8 cellular contexts compared by ENCODE assay signal in genomic region chr19:6738726-6739389, GRCh38. TPM values are rescaled to one million over a fixed set of nuclear protein-coding genes. Genes with fewer than 3 reads are reported as not detected.
A peak's percentile ranks its signal among the peaks of the same experiment; 100 is the strongest.
DNase-seq lines count a peak whose midpoint lies in the region; ATAC-seq lines count a peak whose summit lies in the region.

No MANE protein-coding gene starts in this region.

- peak overlapping the region; percentile 52 to 98 (median 95) for H3K4me3 Mint-ChIP-seq in CD4-positive, alpha-beta memory T cell

- no peaks in the 10 kb centered on the region for H3K9me3 Mint-ChIP-seq in CD4-positive, alpha-beta memory T cell

- peak in 2 of 5 donors; percentile 26 to 61 for DNase-seq in CD4-positive, alpha-beta memory T cell
- DNase-seq in NCI-H460 (ENCODE audit: extremely low read depth, low read depth) (peak; percentile 11), islet precursor cell (peak; percentile 93)
- DNase-seq in stimulated activated CD8-positive, alpha-beta memory T cell treated with anti-CD3 and anti-CD28 coated beads, Interleukin-4, amount 100 ng/mL, for 48 hours: peak; percentile 52
- no peak for DNase-seq in stimulated activated naive CD4-positive, alpha-beta T cell treated with Interleukin-2 at 50 U/mL for 16 hours (lab: John Stamatoyannopoulos, UW)

- H3K4me3 ChIP-seq in CD4-positive, alpha-beta memory T cell (ENCODE audit: low read length in 2 of 2): peak overlapping the region; percentile 33 to 69

- no peaks in the 10 kb centered on the region for H3K27me3 Mint-ChIP-seq in CD4-positive, alpha-beta memory T cell

- H3K4me1 Mint-ChIP-seq in CD4-positive, alpha-beta memory T cell: peaks cover 17 to 52% (median 35%) of the 10 kb centered on the region in 4 donors

- H3K36me3 ChIP-seq in CD4-positive, alpha-beta memory T cell (ENCODE audit: insufficient read depth, low read length): peaks cover 1% of the 10 kb centered on the region

- no peak for ATAC-seq in GM19324 (IDR thresholded peaks at IDR 0.05; ENCODE audit: low FRiP score, unreplicated experiment)
- ATAC-seq in HG02970 (IDR thresholded peaks at IDR 0.05; ENCODE audit: low FRiP score, unreplicated experiment): no peak

- H3K27me3 ChIP-seq in CD4-positive, alpha-beta memory T cell (ENCODE audit: insufficient read depth, low read length): no peaks in the 10 kb centered on the region

- CTCF ChIA-PET in CD4-positive, alpha-beta memory T cell (lab: Charles Lee; ENCODE audit: partially characterized antibody): interaction anchor here (0.7 to 6.8 kb wide), 16 partner anchors 22 to 222 kb away, joined by 3 to 184 read pairs (median 6); partner anchors contain the start of genes SH2D3A and VAV1

- intact Hi-C loops in CD4-positive, alpha-beta memory T cell (cut with micrococcal nuclease): loop anchor here (1.0 to 5.0 kb wide), 5 partner anchors 28 to 366 kb away; partner anchors contain the start of genes ALKBH7, SH2D3A and TNFSF9

- POLR2A ChIA-PET in CD4-positive, alpha-beta memory T cell (lab: Charles Lee; ENCODE audit: partially characterized antibody): interaction anchor here (1.1 to 6.4 kb wide), 22 partner anchors 10 to 366 kb away, joined by 3 to 130 read pairs (median 7); partner anchors contain the start of genes ALKBH7, SH2D3A, TNFSF14 and VAV1

- peak overlapping the region; percentile 94 for H3K27ac ChIP-seq in CD4-positive, alpha-beta memory T cell (ENCODE audit: low read depth, low read length)
- H3K27ac ChIP-seq in angular gyrus (ENCODE audit: low read depth, low read length): peak overlapping the region; percentile 98

- H3K27ac Mint-ChIP-seq in CD4-positive, alpha-beta memory T cell: peak overlapping the region; percentile 93 to 99 (median 98)

- peaks cover 50% of the 10 kb centered on the region for H3K4me1 ChIP-seq in CD4-positive, alpha-beta memory T cell (ENCODE audit: insufficient read depth, low read length)

- no peaks in the 10 kb centered on the region for H3K9me3 ChIP-seq in CD4-positive, alpha-beta memory T cell (ENCODE audit: control insufficient read depth in 1 of 2, low read length in 2 of 2)

- peaks cover 9 to 20% of the 10 kb centered on the region in 2 donors for H3K36me3 Mint-ChIP-seq in CD4-positive, alpha-beta memory T cell

RNA-seq across cellular contexts. Expression of gene TRIP10, which starts 0.6 kb away (rescaled TPM):
- total RNA-seq in CD4-positive, alpha-beta memory T cell: 1 to 10 TPM; 6.1 to 6.5 TPM
- polyA plus RNA-seq in CD4-positive, alpha-beta memory T cell: 1 to 10 TPM; 1.1 to 2.0 TPM
- total RNA-seq in NCI-H460 (2014; rRNA removed; shearing (Covaris generic)): 45.1 and 49.2 TPM in 2 replicates
- 58.8 and 61.5 TPM in 2 replicates for polyA plus RNA-seq in NCI-H460 (2014; cell fraction: nucleus; rRNA removed)

RNA-seq across cellular contexts. Expression of gene GPR108, which starts 1.5 kb away (rescaled TPM):
- total RNA-seq in CD4-positive, alpha-beta memory T cell: 10 to 100 TPM; 75.6 to 85.3 TPM
- 100 to 1,000 TPM in 1 of 2 donors, 10 to 100 TPM in 1; 99.2 to 183 TPM for polyA plus RNA-seq in CD4-positive, alpha-beta memory T cell
- total RNA-seq in NCI-H460 (2014; rRNA removed; shearing (Covaris generic)): 60.0 and 74.3 TPM in 2 replicates
- polyA plus RNA-seq in NCI-H460 (2014; cell fraction: nucleus; rRNA removed): 82.4 and 91.6 TPM in 2 replicates

RNA-seq across cellular contexts. Expression of gene C3, which starts 18.4 kb away (rescaled TPM):
- total RNA-seq in CD4-positive, alpha-beta memory T cell: 1 to 10 TPM; 1.5 to 2.2 TPM
- not detected for polyA plus RNA-seq in CD4-positive, alpha-beta memory T cell
- 3.3 and 3.5 TPM in 2 replicates for total RNA-seq in NCI-H460 (2014; rRNA removed; shearing (Covaris generic))
- 4.2 and 18.1 TPM in 2 replicates for polyA plus RNA-seq in NCI-H460 (2014; cell fraction: nucleus; rRNA removed)

RNA-seq across cellular contexts. Expression of gene SH2D3A, which starts 28.4 kb away (rescaled TPM):
- total RNA-seq in CD4-positive, alpha-beta memory T cell: 10 to 100 TPM; 59.3 to 64.3 TPM
- polyA plus RNA-seq in CD4-positive, alpha-beta memory T cell: 10 to 100 TPM; 26.9 to 37.9 TPM
- total RNA-seq in NCI-H460 (2014; rRNA removed; shearing (Covaris generic)): 8.1 and 11.4 TPM in 2 replicates
- 40.3 and 43.2 TPM in 2 replicates for polyA plus RNA-seq in NCI-H460 (2014; cell fraction: nucleus; rRNA removed)

RNA-seq across cellular contexts. Expression of gene VAV1, which starts 33.6 kb away (rescaled TPM):
- 10 to 100 TPM; 82.5 to 87.6 TPM for total RNA-seq in CD4-positive, alpha-beta memory T cell
- 10 to 100 TPM; 16.0 to 23.9 TPM for polyA plus RNA-seq in CD4-positive, alpha-beta memory T cell
- 1.2 and 1.4 TPM in 2 replicates for total RNA-seq in NCI-H460 (2014; rRNA removed; shearing (Covaris generic))
- 0.19 TPM in 1 of 2 replicates, not detected in the other for polyA plus RNA-seq in NCI-H460 (2014; cell fraction: nucleus; rRNA removed)
